Comparison of ENCODE assay signal across 16 cellular contexts in the genomic region with DNA sequence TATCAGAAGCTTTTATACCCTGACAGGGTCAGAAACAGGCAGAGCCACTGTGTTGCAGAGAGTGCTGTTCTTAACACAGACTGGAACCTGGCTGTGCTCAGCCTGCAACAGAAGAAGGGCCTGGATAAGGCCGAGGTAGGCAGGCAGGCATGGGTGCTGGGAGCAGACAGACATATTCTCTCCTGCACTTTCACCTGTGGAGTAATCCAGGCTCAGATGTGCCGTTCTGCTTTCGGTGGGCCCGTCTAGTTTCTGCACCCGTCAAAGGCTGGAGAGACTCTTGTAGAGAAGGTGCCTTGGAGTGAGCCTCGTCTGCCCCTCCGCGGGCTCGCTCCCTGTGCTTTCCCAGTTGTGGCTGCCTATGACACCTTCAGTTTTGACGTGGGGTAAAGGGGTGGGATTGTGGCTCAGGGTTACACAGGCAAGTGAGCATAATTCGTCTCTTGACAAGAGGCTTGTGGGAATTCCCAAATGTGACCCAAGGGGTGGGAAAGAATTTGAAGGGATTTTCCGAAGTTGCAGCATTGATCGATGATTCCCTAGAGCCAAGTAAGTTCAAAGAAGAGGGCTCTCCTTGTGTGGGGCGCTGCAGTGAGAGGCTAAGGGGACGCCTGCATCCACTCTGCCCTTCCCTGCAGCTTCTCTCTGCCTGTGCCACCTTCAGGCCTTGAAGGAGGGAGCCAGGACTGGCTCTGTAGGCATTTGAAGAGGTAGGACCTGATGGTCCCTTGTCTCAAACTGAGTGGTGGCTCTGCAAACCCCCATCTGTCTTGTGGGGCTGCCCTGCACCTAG. TPM values are rescaled to one million over a fixed set of nuclear protein-coding genes. Genes with fewer than 3 reads are reported as not detected.
DNase-seq lines count a peak whose midpoint lies in the region; ATAC-seq lines count a peak whose summit lies in the region.
"Had no signal": no experiment of that assay in that cellular context is flagged by ENCODE, and none has a peak within 500 bp of the region (broad histone marks: within the 10 kb centered on the region; RNA-seq: fewer than 3 reads in every experiment).

No MANE protein-coding gene starts in this region.

- H3K9me3 ChIP-seq in NT2/D1 (ENCODE audit: insufficient read depth, low read length) (no peaks in the 10 kb centered on the region), esophagus (ENCODE audit: control insufficient read depth in 2 of 2, insufficient read depth in 1 of 2, low read depth in 1 of 2, low read length in 1 of 2) (no peaks in the 10 kb centered on the region)

- H3K4me1 ChIP-seq in NT2/D1 (ENCODE audit: insufficient read depth, insufficient read length) = peaks cover 7% of the 10 kb centered on the region
- H3K4me1 ChIP-seq in esophagus (ENCODE audit: control insufficient read depth in 2 of 2, insufficient read depth in 2 of 2, low read length in 1 of 2) = peaks cover 3 to 12% of the 10 kb centered on the region in 2 donors

- H3K27me3 ChIP-seq in NT2/D1 (ENCODE audit: insufficient read depth, insufficient read length) = no peaks in the 10 kb centered on the region
- H3K27me3 ChIP-seq in esophagus (ENCODE audit: control insufficient read depth in 1 of 2, insufficient read depth in 2 of 2, low read length in 2 of 2) = no peaks in the 10 kb centered on the region
- H3K27me3 ChIP-seq: cardiac muscle cell had no signal

- ATAC-seq in HG02623 (IDR thresholded peaks at IDR 0.05; ENCODE audit: unreplicated experiment) (no peak), GM18873 (IDR thresholded peaks at IDR 0.05; ENCODE audit: low FRiP score, unreplicated experiment) (no peak)
- ATAC-seq: WTC11 had no signal

- H3K36me3 ChIP-seq in NT2/D1 (ENCODE audit: insufficient read depth, insufficient read length, low read length) (peaks cover 11% of the 10 kb centered on the region), esophagus (ENCODE audit: control insufficient read depth in 2 of 2, insufficient read depth in 2 of 2, low read length in 1 of 2) (peaks cover 0 to 13% of the 10 kb centered on the region in 2 donors)
- H3K36me3 ChIP-seq: cardiac muscle cell had no signal

- intact Hi-C loops in posterior vena cava (cut with DNase I) = no loop called here

- peak overlapping the region; percentile 55 to 57 for H3K27ac ChIP-seq in esophagus (ENCODE audit: low read depth in 2 of 2, low read length in 1 of 2)

- 63 to 73% methylated on average over 15 of the region's 15 CpGs for WGBS in esophagus, 2 donors

- DNase-seq in NT2/D1 (ENCODE audit: low read depth, low spot score) = no peak
- peak; percentile 41 for DNase-seq in posterior vena cava (ENCODE audit: low spot score)
- DNase-seq in NOMO-1 treated with dmso at 0.1 percent for 144 hours (lab: John Stamatoyannopoulos, UW; ENCODE audit: unreplicated experiment) = no peak
- DNase-seq: activated effector memory CD4-positive, alpha-beta T cell treated with Interleukin-2 at 50 U/mL for 16 hours; CD4-positive, alpha-beta T cell; erythroblast; MV-4-11; naive B cell; NCI-H345; RPMI8226; stimulated activated CD4-positive, alpha-beta T cell treated with anti-CD3 and anti-CD28 coated beads, Interleukin-12 subunit alpha, Interleukin-12 subunit beta, amount 100 ng/mL, for 4 hours had no signal

- peak overlapping the region; percentile 3 for H3K9ac ChIP-seq in NT2/D1 (ENCODE audit: insufficient read length, low read depth)

- H3K4me3 ChIP-seq in NT2/D1 (ENCODE audit: insufficient read length, low read depth) = no peak overlapping the region
- H3K4me3 ChIP-seq in esophagus (ENCODE audit: low read depth in 1 of 2, low read length in 2 of 2) = no peak overlapping the region
- H3K4me3 ChIP-seq: cardiac muscle cell had no signal

RNA-seq across cellular contexts. Expression of a gene that starts 16.2 kb away (rescaled TPM):
- 100 to 1,000 TPM in 1 of 2 donors, 10 to 100 TPM in 1; 78.9 to 107 TPM for polyA plus RNA-seq in esophagus
- 10 to 100 TPM; 36.8 to 44.6 TPM for total RNA-seq in posterior vena cava

RNA-seq across cellular contexts. Expression of a gene that starts 35.4 kb away (rescaled TPM):
- polyA plus RNA-seq in esophagus = 10 to 100 TPM; 15.9 to 18.9 TPM
- total RNA-seq in posterior vena cava = 10 to 100 TPM; 11.3 to 14.3 TPM

RNA-seq across cellular contexts. Expression of a gene that starts 56.4 kb away (rescaled TPM):
- polyA plus RNA-seq in esophagus = 1 to 10 TPM; 2.8 to 4.1 TPM
- 10 to 100 TPM in 1 of 2 donors, 1 to 10 TPM in 1; 7.7 to 12.5 TPM for total RNA-seq in posterior vena cava
